Comparison of ENCODE assay signal across 21 cellular contexts in genomic region chr10:28315140-28315539, GRCh38. TPM values are rescaled to one million over a fixed set of nuclear protein-coding genes. Genes with fewer than 3 reads are reported as not detected.
A peak's percentile ranks its signal among the peaks of the same experiment; 100 is the strongest.
DNase-seq lines count a peak whose midpoint lies in the region; ATAC-seq and TF ChIP-seq lines count a peak whose summit lies in the region.
"Had no signal": no experiment of that assay in that cellular context is flagged by ENCODE, and none has a peak within 500 bp of the region (broad histone marks: within the 10 kb centered on the region; RNA-seq: fewer than 3 reads in every experiment).

No MANE protein-coding gene starts in this region.

- H3K79me2 ChIP-seq in mammary epithelial cell (ENCODE audit: insufficient read depth, low read length), result no peaks in the 10 kb centered on the region
- H3K79me2 ChIP-seq in hepatocyte, result no peaks in the 10 kb centered on the region
- no peaks in the 10 kb centered on the region for H3K79me2 ChIP-seq in GM23338 (replicated peaks; ENCODE audit: insufficient read depth)

- H4K20me1 ChIP-seq in mammary epithelial cell (ENCODE audit: insufficient read depth, low read length) (no peaks in the 10 kb centered on the region), hepatocyte (ENCODE audit: insufficient read depth, poor library complexity, severe bottlenecking) (no peaks in the 10 kb centered on the region), GM23338 (replicated peaks; ENCODE audit: insufficient read depth) (no peaks in the 10 kb centered on the region)
- H4K20me1 ChIP-seq: BLaER1 treated with 17β-estradiol and CSF1 and Interleukin-3, amounts not matched to agents 10 nM and 100 nM had no signal

- H2BK12ac ChIP-seq in neuronal stem cell (ENCODE audit: low read length), result no peak overlapping the region

- DNase-seq in mammary epithelial cell, result no peak
- DNase-seq in breast epithelium (ENCODE audit: low spot score in 2 of 2), result no peak
- DNase-seq in T-helper 17 cell, result no peak
- DNase-seq in neuronal stem cell (ENCODE audit: low spot score), result no peak
- no peak for DNase-seq in hepatocyte (ENCODE audit: low spot score)
- DNase-seq in HK-2 (ENCODE audit: unreplicated experiment), result no peak
- no peak for DNase-seq in GM23338 (ENCODE audit: low spot score)
- DNase-seq: 8988T; ACHN; AML-193; BE2C; CD4-positive, alpha-beta T cell; CD8-positive, alpha-beta memory T cell; DMS53; DMS79 treated with DMSO at 0.1 percent for 48 hours; GF-D8; H7; HCEC 1CT had no signal

- H3F3A ChIP-seq in GM23338 (replicated peaks; ENCODE audit: low read depth), result no peaks in the 10 kb centered on the region

- H3K27me3 ChIP-seq in mammary epithelial cell (ENCODE audit: insufficient read depth, low read length) (no peaks in the 10 kb centered on the region), breast epithelium (no peaks in the 10 kb centered on the region), neuronal stem cell (ENCODE audit: control insufficient read depth in 3 of 3, insufficient read depth in 3 of 3, low read depth in 1 of 3, low read length in 3 of 3) (no peaks in the 10 kb centered on the region), hepatocyte (no peaks in the 10 kb centered on the region), GM23338 (ENCODE audit: insufficient read depth) (no peaks in the 10 kb centered on the region)
- H3K27me3 ChIP-seq: BE2C; BLaER1 treated with 17β-estradiol and CSF1 and Interleukin-3, amounts not matched to agents 10 nM and 100 nM had no signal

- intact Hi-C loops in mammary epithelial cell (cut with micrococcal nuclease) (no loop called here), breast epithelium (cut with DNase I; ENCODE audit: low total_unique reads) (no loop called here)

- H3K27ac Mint-ChIP-seq in T-helper 17 cell (no peak overlapping the region), GM23338 (no peak overlapping the region)
- H3K27ac Mint-ChIP-seq: CD4-positive, alpha-beta T cell had no signal

- H3K4me3 ChIP-seq in mammary epithelial cell (replicated peaks in 1 of 3; ENCODE audit: insufficient read depth in 1 of 3, low read depth in 2 of 3, low read length in 3 of 3), result no peak overlapping the region
- no peak overlapping the region for H3K4me3 ChIP-seq in breast epithelium
- H3K4me3 ChIP-seq in neuronal stem cell (ENCODE audit: low read length in 2 of 2), result no peak overlapping the region
- H3K4me3 ChIP-seq in hepatocyte, result no peak overlapping the region
- no peak overlapping the region for H3K4me3 ChIP-seq in GM23338
- H3K4me3 ChIP-seq: A549; BLaER1 treated with 17β-estradiol and CSF1 and Interleukin-3, amounts not matched to agents 10 nM and 100 nM had no signal

- H3K4me3 Mint-ChIP-seq in T-helper 17 cell (peak overlapping the region; percentile 69), GM23338 (no peak overlapping the region)
- H3K4me3 Mint-ChIP-seq: CD14-positive monocyte; CD4-positive, alpha-beta T cell; CD8-positive, alpha-beta memory T cell had no signal

- H3K4ac ChIP-seq in neuronal stem cell (ENCODE audit: low read length), result no peak overlapping the region

- no peaks in the 10 kb centered on the region for H3K79me1 ChIP-seq in neuronal stem cell (ENCODE audit: low read depth, low read length)

- H4K91ac ChIP-seq in neuronal stem cell (ENCODE audit: low read depth, low read length, poor library complexity), result no peak overlapping the region

- H3K27ac ChIP-seq in mammary epithelial cell (ENCODE audit: insufficient read depth, low read depth, low read length), result no peak overlapping the region
- no peak overlapping the region for H3K27ac ChIP-seq in breast epithelium
- no peak overlapping the region for H3K27ac ChIP-seq in neuronal stem cell (replicated peaks; ENCODE audit: low read length)
- H3K27ac ChIP-seq in hepatocyte, result no peak overlapping the region
- no peak overlapping the region for H3K27ac ChIP-seq in GM23338 (ENCODE audit: low read depth)
- H3K27ac ChIP-seq: A549; BLaER1 treated with 17β-estradiol and CSF1 and Interleukin-3, amounts not matched to agents 10 nM and 100 nM had no signal

- no peak overlapping the region for H2BK5ac ChIP-seq in neuronal stem cell (ENCODE audit: low read length)

- H2BK15ac ChIP-seq in neuronal stem cell (ENCODE audit: low read length), result no peak overlapping the region

- 53% methylated on average over 3 of the region's 4 CpGs for WGBS in mammary epithelial cell (ENCODE audit: low coverage, missing lambda C conversion rate)
- no CpG with 5 or more reads among the region's 4 CpGs for WGBS in neuronal stem cell (ENCODE audit: extremely low coverage in 2 of 2, insufficient read length in 2 of 2, insufficient replicate concordance in 1 of 2), 2 donors
- WGBS in hepatocyte (ENCODE audit: low lambda C conversion rate, missing lambda C conversion rate), result 97% methylated on average over 3 of the region's 4 CpGs

- dilution Hi-C loops in mammary epithelial cell (cut with HindIII; ENCODE audit: low sequenced_read_pairs), result no loop called here

- H4K8ac ChIP-seq in neuronal stem cell (ENCODE audit: low read depth, low read length), result no peak overlapping the region

- no peaks in the 10 kb centered on the region for H3K9me3 Mint-ChIP-seq in GM23338
- H3K9me3 Mint-ChIP-seq: CD4-positive, alpha-beta T cell had no signal

- in situ Hi-C loops in mammary epithelial cell (cut with MboI; ENCODE audit: low sequenced_read_pairs in 2 of 2), result no loop called here

- no peak for TF ChIP-seq POLR2A in breast epithelium (IDR thresholded peaks at IDR 0.05)

- peak overlapping the region; percentile 26 for H2AFZ ChIP-seq in mammary epithelial cell (ENCODE audit: low read depth, low read length)
- H2AFZ ChIP-seq in neuronal stem cell (ENCODE audit: low read length), result no peak overlapping the region
- no peak overlapping the region for H2AFZ ChIP-seq in hepatocyte
- H2AFZ ChIP-seq in GM23338, result no peak overlapping the region; the same call in 1 of the 2 replicates

- H3K4me1 Mint-ChIP-seq in T-helper 17 cell (peaks cover 33% of the 10 kb centered on the region), GM23338 (no peaks in the 10 kb centered on the region)

- peak overlapping the region; percentile 76 for H3K23ac ChIP-seq in neuronal stem cell (ENCODE audit: low read depth, low read length, poor library complexity)

- H3K4me1 ChIP-seq in mammary epithelial cell (ENCODE audit: insufficient read depth, low read length) (no peaks in the 10 kb centered on the region), breast epithelium (no peaks in the 10 kb centered on the region), neuronal stem cell (ENCODE audit: control insufficient read depth in 2 of 2, insufficient read depth in 1 of 2, low read depth in 1 of 2, low read length in 2 of 2) (no peaks in the 10 kb centered on the region), hepatocyte (ENCODE audit: insufficient read depth) (no peaks in the 10 kb centered on the region), GM23338 (ENCODE audit: insufficient read depth) (no peaks in the 10 kb centered on the region)
- H3K4me1 ChIP-seq: A549, BE2C had no signal

- H3K9me2 ChIP-seq in hepatocyte (replicated peaks; ENCODE audit: insufficient read depth) (no peaks in the 10 kb centered on the region), GM23338 (ENCODE audit: insufficient read depth) (no peaks in the 10 kb centered on the region)

- H3K36me3 Mint-ChIP-seq in T-helper 17 cell (ENCODE audit: low read depth), result peaks cover 4% of the 10 kb centered on the region
- H3K36me3 Mint-ChIP-seq in GM23338 (ENCODE audit: low read depth), result no peaks in the 10 kb centered on the region

- TF ChIP-seq CTCF in mammary epithelial cell (conservative IDR thresholded peaks at IDR 0.05 in 1 of 2, IDR thresholded peaks at IDR 0.05 in 1 of 2; ENCODE audit: extremely low read depth in 1 of 2, insufficient read depth in 1 of 2, low read depth in 1 of 2, low read length in 2 of 2), result no peak
- TF ChIP-seq CTCF in breast epithelium (IDR thresholded peaks at IDR 0.05), result no peak
- no peak for TF ChIP-seq CTCF in hepatocyte (IDR thresholded peaks at IDR 0.05; ENCODE audit: poor library complexity)
- TF ChIP-seq CTCF in GM23338 (conservative IDR thresholded peaks at IDR 0.05; ENCODE audit: low read depth in 2 of 2), result no peak

- peak overlapping the region; percentile 95 for H3K14ac ChIP-seq in neuronal stem cell (ENCODE audit: low read length)

- H3K36me3 ChIP-seq in mammary epithelial cell (ENCODE audit: insufficient read depth, low read length), result no peaks in the 10 kb centered on the region
- no peaks in the 10 kb centered on the region for H3K36me3 ChIP-seq in breast epithelium
- no peaks in the 10 kb centered on the region for H3K36me3 ChIP-seq in neuronal stem cell (replicated peaks in 1 of 2; ENCODE audit: control insufficient read depth in 2 of 2, insufficient read depth in 2 of 2, low read length in 2 of 2)
- H3K36me3 ChIP-seq in hepatocyte (replicated peaks; ENCODE audit: insufficient read depth, low read depth), result no peaks in the 10 kb centered on the region
- no peaks in the 10 kb centered on the region for H3K36me3 ChIP-seq in GM23338 (ENCODE audit: insufficient read depth)
- H3K36me3 ChIP-seq: BE2C; BLaER1 treated with 17β-estradiol and CSF1 and Interleukin-3, amounts not matched to agents 10 nM and 100 nM had no signal

- no peaks in the 10 kb centered on the region for H3K9me3 ChIP-seq in mammary epithelial cell (replicated peaks; ENCODE audit: insufficient read depth, low read length)
- H3K9me3 ChIP-seq in breast epithelium, result no peaks in the 10 kb centered on the region
- H3K9me3 ChIP-seq in T-helper 17 cell (ENCODE audit: control insufficient read depth, low read length, poor library complexity, severe bottlenecking), result no peaks in the 10 kb centered on the region
- H3K9me3 ChIP-seq in neuronal stem cell (replicated peaks in 1 of 2; ENCODE audit: control insufficient read depth in 2 of 2, insufficient read depth in 1 of 2, low read depth in 1 of 2, low read length in 2 of 2), result no peaks in the 10 kb centered on the region
- no peaks in the 10 kb centered on the region for H3K9me3 ChIP-seq in hepatocyte (ENCODE audit: low read depth)
- H3K9me3 ChIP-seq: BE2C had no signal

- H3K9ac ChIP-seq in mammary epithelial cell (ENCODE audit: insufficient read depth, low read length) (no peak overlapping the region), neuronal stem cell (ENCODE audit: low read depth, low read length, poor library complexity) (no peak overlapping the region)
- H3K9ac ChIP-seq: BLaER1 treated with 17β-estradiol and CSF1 and Interleukin-3, amounts not matched to agents 10 nM and 100 nM had no signal

- no peak overlapping the region for H2AK5ac ChIP-seq in neuronal stem cell (ENCODE audit: low read depth, low read length)

- H3K27me3 Mint-ChIP-seq in T-helper 17 cell, result no peaks in the 10 kb centered on the region
- H3K27me3 Mint-ChIP-seq in GM23338 (ENCODE audit: insufficient read depth, low read depth, poor library complexity), result peaks cover 4% of the 10 kb centered on the region
- H3K27me3 Mint-ChIP-seq: CD4-positive, alpha-beta T cell; CD8-positive, alpha-beta memory T cell had no signal

- H3K4me2 ChIP-seq in mammary epithelial cell (ENCODE audit: insufficient read depth, low read depth, low read length), result no peak overlapping the region
- no peak overlapping the region for H3K4me2 ChIP-seq in neuronal stem cell (ENCODE audit: insufficient read depth, low read length, poor library complexity, severe bottlenecking)
- no peak overlapping the region for H3K4me2 ChIP-seq in hepatocyte
- H3K4me2 ChIP-seq in GM23338, result no peak overlapping the region
- H3K4me2 ChIP-seq: A549; BLaER1 treated with 17β-estradiol and CSF1 and Interleukin-3, amounts not matched to agents 10 nM and 100 nM had no signal

- H2BK120ac ChIP-seq in neuronal stem cell (ENCODE audit: low read depth, low read length), result no peak overlapping the region

- no peak overlapping the region for H3K18ac ChIP-seq in neuronal stem cell (ENCODE audit: low read length)

- no TSS peak for BruUV-seq in mammary epithelial cell (replicated peaks; lab: Mats Ljungman, UMichigan)

- CTCF ChIA-PET in mammary epithelial cell (lab: Charles Lee; ENCODE audit: low non-redundant PET), result no interaction called here

- ATAC-seq in T-helper 17 cell (no peak), GM23338 (no peak)
- ATAC-seq: A549 had no signal

RNA-seq across cellular contexts. Expression of gene MPP7, which starts 12.3 kb away (rescaled TPM):
- total RNA-seq in mammary epithelial cell, result 10 to 100 TPM in 1 of 2 donors, 1 to 10 TPM in 1; 10.0 to 23.0 TPM
- 3.5 TPM for polyA plus RNA-seq in mammary epithelial cell
- 18.9 TPM for polyA minus RNA-seq in mammary epithelial cell
- total RNA-seq in breast epithelium, result 10 to 100 TPM in 2 of 3 donors, 1 to 10 TPM in 1; 2.9 to 20.3 (median 18.0) TPM
- total RNA-seq in T-helper 17 cell, result 10 to 100 TPM; 21.6 to 22.7 TPM
- 4.1 TPM for polyA plus RNA-seq in neuronal stem cell (2013, experiment 1 of 2)
- polyA plus RNA-seq in neuronal stem cell (2013, experiment 2 of 2), result 4.1 TPM
- total RNA-seq in hepatocyte, result 8.4 and 9.1 TPM in 2 replicates
- polyA plus RNA-seq in hepatocyte, result 6.6 and 6.8 TPM in 2 replicates
- 8.0 and 9.4 TPM in 2 replicates for total RNA-seq in GM23338 (2014; rRNA removed; shearing (Covaris generic))
- polyA plus RNA-seq in GM23338 (2016; fragmentation: Nextera tagmentation; extraction: Ambion mirVana), result 3.9 and 5.0 TPM in 2 replicates
